ENCODE assay signal across 15 cellular contexts in the genomic region with DNA sequence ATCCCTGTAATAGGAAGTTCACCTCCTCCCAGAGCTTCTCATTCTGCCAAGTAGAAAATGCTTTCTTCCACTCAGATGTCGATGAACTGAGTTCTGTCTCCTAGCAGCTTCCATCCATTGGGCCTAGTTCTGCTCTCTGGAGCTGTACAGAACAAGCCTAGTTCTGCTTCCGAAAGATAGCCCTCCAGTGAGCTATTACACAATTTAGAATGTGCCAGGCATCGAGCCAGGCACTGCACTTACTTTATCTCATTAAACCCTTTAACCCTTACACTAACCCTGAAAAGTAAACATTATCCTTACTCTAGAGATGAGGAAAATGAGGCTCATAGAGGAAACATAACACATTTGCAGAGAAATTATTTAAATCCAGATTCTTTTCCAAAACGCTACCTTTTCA. TPM values are rescaled to one million over a fixed set of nuclear protein-coding genes. Genes with fewer than 3 reads are reported as not detected.
DNase-seq lines count a peak whose midpoint lies in the region; ATAC-seq and TF ChIP-seq lines count a peak whose summit lies in the region.
"Had no signal": no experiment of that assay in that cellular context is flagged by ENCODE, and none has a peak within 500 bp of the region (broad histone marks: within the 10 kb centered on the region; RNA-seq: fewer than 3 reads in every experiment).

No MANE protein-coding gene starts in this region.

- H3K27ac ChIP-seq in HL-60 (replicated peaks) = no peak overlapping the region
- H3K27ac ChIP-seq in colonic mucosa = no peak overlapping the region
- H3K27ac ChIP-seq in lower lobe of right lung = no peak overlapping the region
- H3K27ac ChIP-seq: esophagus squamous epithelium, GM23248, sigmoid colon had no signal

- intact Hi-C loops in colonic mucosa (cut with DNase I) (no loop called here), lower lobe of right lung (cut with DNase I) (no loop called here)

- H3K36me3 ChIP-seq in colonic mucosa = no peaks in the 10 kb centered on the region
- no peaks in the 10 kb centered on the region for H3K36me3 ChIP-seq in lower lobe of right lung
- H3K36me3 ChIP-seq: esophagus squamous epithelium, sigmoid colon had no signal

- H3K4me1 ChIP-seq in colonic mucosa (no peaks in the 10 kb centered on the region), lower lobe of right lung (peaks cover 12% of the 10 kb centered on the region)
- H3K4me1 ChIP-seq: sigmoid colon had no signal

- DNase-seq in AML-193 (lab: John Stamatoyannopoulos, UW) (peak; percentile 11 to 16), HL-60 (ENCODE audit: low read depth in 1 of 2, low spot score in 1 of 2) (peak; percentile 19 to 59), colonic mucosa (peak; percentile 21), lower lobe of right lung (no peak), HT-29 (ENCODE audit: low spot score) (no peak), GDM1 (lab: John Stamatoyannopoulos, UW) (no peak), SK-N-DZ (ENCODE audit: low spot score) (no peak)
- DNase-seq: DMS53; esophagus squamous epithelium; GM23248; sigmoid colon; stimulated activated CD4-positive, alpha-beta T cell treated with anti-CD3 and anti-CD28 coated beads, Interleukin-4, amount 100 ng/mL, for 4 hours had no signal

- H3K4me3 ChIP-seq in HL-60 (replicated peaks; ENCODE audit: insufficient read depth, low read length) = no peak overlapping the region
- H3K4me3 ChIP-seq in colonic mucosa = no peak overlapping the region
- H3K4me3 ChIP-seq in lower lobe of right lung = no peak overlapping the region
- H3K4me3 ChIP-seq: esophagus squamous epithelium, GM23248, sigmoid colon had no signal

- H3K9ac ChIP-seq in colonic mucosa (ENCODE audit: low read depth in 2 of 2, low read length in 2 of 2) = no peak overlapping the region
- H3K9ac ChIP-seq: GM23248 had no signal

- peak; percentile 77 to 80 for ATAC-seq in lower lobe of right lung
- no peak for ATAC-seq in GM18511 (IDR thresholded peaks at IDR 0.05; ENCODE audit: unreplicated experiment)
- ATAC-seq: natural killer cell treated with Interleukin-12 subunit alpha and Interleukin-12 subunit beta and Interleukin-15 and Interleukin-18, amount 100 ng/mL, for 72 hours had no signal

- TF ChIP-seq CTCF in HL-60 (IDR thresholded peaks at IDR 0.05; ENCODE audit: insufficient read depth, low read length) (no peak), colonic mucosa (IDR thresholded peaks at IDR 0.05) (no peak), lower lobe of right lung (IDR thresholded peaks at IDR 0.05) (no peak)

- H3K9me3 ChIP-seq in colonic mucosa = no peaks in the 10 kb centered on the region
- H3K9me3 ChIP-seq in lower lobe of right lung = no peaks in the 10 kb centered on the region
- H3K9me3 ChIP-seq: esophagus squamous epithelium, sigmoid colon had no signal

- no peaks in the 10 kb centered on the region for H3K27me3 ChIP-seq in HL-60 (ENCODE audit: insufficient read depth, poor library complexity, severe bottlenecking)
- H3K27me3 ChIP-seq in colonic mucosa = no peaks in the 10 kb centered on the region
- no peaks in the 10 kb centered on the region for H3K27me3 ChIP-seq in lower lobe of right lung (ENCODE audit: low read depth)
- H3K27me3 ChIP-seq: esophagus squamous epithelium, sigmoid colon had no signal

RNA-seq across cellular contexts. Expression of gene COA7, which starts 20.7 kb away (rescaled TPM):
- total RNA-seq in colonic mucosa (10 to 100 TPM; 14.8 to 23.8 TPM), lower lobe of right lung (14.4 TPM)
- 15.8 and 17.4 TPM in 2 replicates for total RNA-seq in HT-29 (2014; rRNA removed; shearing (Covaris generic))
- 18.9 and 19.2 TPM in 2 replicates for polyA plus RNA-seq in SK-N-DZ (2014; cell fraction: cytosol; rRNA removed)
- polyA plus RNA-seq in SK-N-DZ (2014; cell fraction: nucleus; rRNA removed) = 4.9 TPM in 2 replicates

RNA-seq across cellular contexts. Expression of gene SHISAL2A, which starts 44.4 kb away (rescaled TPM):
- under 1 TPM in 1 of 2 donors, not detected in 1; 0.22 TPM for total RNA-seq in colonic mucosa
- 1.6 TPM for total RNA-seq in lower lobe of right lung
- not detected in 2 replicates for total RNA-seq in HT-29 (2014; rRNA removed; shearing (Covaris generic))
- polyA plus RNA-seq in SK-N-DZ (2014; cell fraction: cytosol; rRNA removed) = 0.19 and 0.83 TPM in 2 replicates
- polyA plus RNA-seq in SK-N-DZ (2014; cell fraction: nucleus; rRNA removed) = 0.15 and 0.46 TPM in 2 replicates
- total RNA-seq: GM23248, lung microvascular endothelial cell, sigmoid colon had no signal
- polyA plus RNA-seq: GM23248 had no signal

RNA-seq across cellular contexts. Expression of gene ZYG11B, which starts 48.8 kb away (rescaled TPM):
- total RNA-seq in colonic mucosa (10 to 100 TPM; 20.5 to 26.6 TPM), lower lobe of right lung (30.6 TPM)
- 3.3 and 6.5 TPM in 2 replicates for total RNA-seq in HT-29 (2014; rRNA removed; shearing (Covaris generic))
- 14.7 and 19.1 TPM in 2 replicates for polyA plus RNA-seq in SK-N-DZ (2014; cell fraction: cytosol; rRNA removed)
- 6.4 and 6.6 TPM in 2 replicates for polyA plus RNA-seq in SK-N-DZ (2014; cell fraction: nucleus; rRNA removed)

Comparison
In these comparisons a context has a peak if more than half of its experiments do, and no peak if none do; other contexts are left out.
1. DNase-seq: peak in AML-193 (2 of 2), HL-60 (2 of 2) and colonic mucosa (single experiment); none in lower lobe of right lung (single experiment), HT-29 (single experiment), GDM1 (single experiment) and SK-N-DZ (single experiment).